8 cellular contexts compared by ENCODE assay signal in genomic region chr11:73047773-73048371, GRCh38.
DNase-seq lines count a peak whose midpoint lies in the region; ATAC-seq and TF ChIP-seq lines count a peak whose summit lies in the region.

No MANE protein-coding gene starts in this region.

- no peaks in the 10 kb centered on the region for H3K9me3 Mint-ChIP-seq in activated naive CD4-positive, alpha-beta T cell treated with anti-CD3 and anti-CD28 coated beads, Interleukin-2, amount 10 ng/mL, durations not matched to agents 7 days and 5 days
- H3K9me3 Mint-ChIP-seq in activated CD8-positive, alpha-beta T cell treated with anti-CD3 and anti-CD28 coated beads for 36 hours, result no peaks in the 10 kb centered on the region
- H3K9me3 Mint-ChIP-seq in stimulated activated memory B cell treated with anti-CD40 and anti-IgM and Interleukin-4, amounts not matched to agents 10 μg/mL and 1 μg/mL and 100 μg/mL, for 72 hours, result no peaks in the 10 kb centered on the region
- H3K9me3 Mint-ChIP-seq in glutamatergic neuron (ENCODE audit: unreplicated experiment), result no peaks in the 10 kb centered on the region

- H3K4me1 Mint-ChIP-seq in activated naive CD4-positive, alpha-beta T cell treated with anti-CD3 and anti-CD28 coated beads, Interleukin-2, amount 10 ng/mL, durations not matched to agents 7 days and 5 days, result peaks cover 17% of the 10 kb centered on the region
- H3K4me1 Mint-ChIP-seq in activated CD8-positive, alpha-beta T cell treated with anti-CD3 and anti-CD28 coated beads for 36 hours (ENCODE audit: low read depth), result peaks cover 24% of the 10 kb centered on the region
- H3K4me1 Mint-ChIP-seq in stimulated activated memory B cell treated with anti-CD40 and anti-IgM and Interleukin-4, amounts not matched to agents 10 μg/mL and 1 μg/mL and 100 μg/mL, for 72 hours, result peaks cover 44% of the 10 kb centered on the region
- H3K4me1 Mint-ChIP-seq in glutamatergic neuron (ENCODE audit: low read depth, unreplicated experiment), result no peaks in the 10 kb centered on the region

- no peaks in the 10 kb centered on the region for H3K27me3 Mint-ChIP-seq in activated naive CD4-positive, alpha-beta T cell treated with anti-CD3 and anti-CD28 coated beads, Interleukin-2, amount 10 ng/mL, durations not matched to agents 7 days and 5 days
- H3K27me3 Mint-ChIP-seq in activated CD8-positive, alpha-beta T cell treated with anti-CD3 and anti-CD28 coated beads for 36 hours, result no peaks in the 10 kb centered on the region
- H3K27me3 Mint-ChIP-seq in stimulated activated memory B cell treated with anti-CD40 and anti-IgM and Interleukin-4, amounts not matched to agents 10 μg/mL and 1 μg/mL and 100 μg/mL, for 72 hours, result no peaks in the 10 kb centered on the region
- H3K27me3 Mint-ChIP-seq in glutamatergic neuron (ENCODE audit: unreplicated experiment), result no peaks in the 10 kb centered on the region

- CTCF ChIA-PET in activated naive CD4-positive, alpha-beta T cell treated with anti-CD3 and anti-CD28 coated beads, Interleukin-2, amount 10 ng/mL, durations not matched to agents 7 days and 5 days (lab: Charles Lee), result interaction anchor here (0.7 kb wide), 1 partner anchor 14 kb away, joined by 3 read pairs; no protein-coding TSS in a partner anchor
- CTCF ChIA-PET in activated CD8-positive, alpha-beta T cell treated with anti-CD3 and anti-CD28 coated beads for 36 hours (lab: Charles Lee), result interaction anchor here (1.1 to 1.6 kb wide), 4 partner anchors 12 to 236 kb away, joined by 3 to 5 read pairs (median 3); no protein-coding TSS in a partner anchor

- ATAC-seq in HG03135 (IDR thresholded peaks at IDR 0.05; ENCODE audit: unreplicated experiment), result peak; percentile 72
- no peak for ATAC-seq in activated CD8-positive, alpha-beta T cell treated with anti-CD3 and anti-CD28 coated beads for 36 hours
- ATAC-seq in stimulated activated memory B cell treated with anti-CD40 and anti-IgM and Interleukin-4, amounts not matched to agents 10 μg/mL and 1 μg/mL and 100 μg/mL, for 72 hours, result peak; percentile 92

- TF ChIP-seq CTCF in activated CD8-positive, alpha-beta T cell treated with anti-CD3 and anti-CD28 coated beads for 36 hours (IDR thresholded peaks at IDR 0.05), result no peak
- TF ChIP-seq CTCF in glutamatergic neuron (IDR thresholded peaks at IDR 0.05; ENCODE audit: partially characterized antibody, unreplicated experiment), result no peak

- H3K36me3 Mint-ChIP-seq in activated naive CD4-positive, alpha-beta T cell treated with anti-CD3 and anti-CD28 coated beads, Interleukin-2, amount 10 ng/mL, durations not matched to agents 7 days and 5 days, result peaks cover 8% of the 10 kb centered on the region
- no peaks in the 10 kb centered on the region for H3K36me3 Mint-ChIP-seq in activated CD8-positive, alpha-beta T cell treated with anti-CD3 and anti-CD28 coated beads for 36 hours (ENCODE audit: low read depth)
- peaks cover 7% of the 10 kb centered on the region for H3K36me3 Mint-ChIP-seq in stimulated activated memory B cell treated with anti-CD40 and anti-IgM and Interleukin-4, amounts not matched to agents 10 μg/mL and 1 μg/mL and 100 μg/mL, for 72 hours
- no peaks in the 10 kb centered on the region for H3K36me3 Mint-ChIP-seq in glutamatergic neuron (ENCODE audit: unreplicated experiment)

- peak overlapping the region; percentile 68 for H3K27ac Mint-ChIP-seq in activated naive CD4-positive, alpha-beta T cell treated with anti-CD3 and anti-CD28 coated beads, Interleukin-2, amount 10 ng/mL, durations not matched to agents 7 days and 5 days
- peak overlapping the region; percentile 26 for H3K27ac Mint-ChIP-seq in activated CD8-positive, alpha-beta T cell treated with anti-CD3 and anti-CD28 coated beads for 36 hours
- H3K27ac Mint-ChIP-seq in stimulated activated memory B cell treated with anti-CD40 and anti-IgM and Interleukin-4, amounts not matched to agents 10 μg/mL and 1 μg/mL and 100 μg/mL, for 72 hours, result peak overlapping the region; percentile 94
- H3K27ac Mint-ChIP-seq in glutamatergic neuron (ENCODE audit: unreplicated experiment), result no peak overlapping the region

- POLR2A ChIA-PET in activated CD8-positive, alpha-beta T cell treated with anti-CD3 and anti-CD28 coated beads for 36 hours (lab: Charles Lee), result interaction anchor here (0.6 kb wide), 1 partner anchor 38 kb away, joined by 4 read pairs; no protein-coding TSS in a partner anchor

- no peak for DNase-seq in activated naive CD4-positive, alpha-beta T cell treated with anti-CD3 and anti-CD28 coated beads, Interleukin-2, amount 10 ng/mL, durations not matched to agents 7 days and 5 days
- DNase-seq in activated naive CD4-positive, alpha-beta T cell treated with Interleukin-2 at 50 U/mL for 16 hours, result no peak
- no peak for DNase-seq in activated CD8-positive, alpha-beta T cell treated with anti-CD3 and anti-CD28 coated beads for 36 hours
- no peak for DNase-seq in H4 (ENCODE audit: low spot score)
- DNase-seq in glutamatergic neuron, result no peak
- no peak for DNase-seq in NCI-H1417 treated with DMSO at 0.1 percent for 48 hours (lab: John Stamatoyannopoulos, UW)

- H3K4me3 Mint-ChIP-seq in activated naive CD4-positive, alpha-beta T cell treated with anti-CD3 and anti-CD28 coated beads, Interleukin-2, amount 10 ng/mL, durations not matched to agents 7 days and 5 days, result peak overlapping the region; percentile 4
- H3K4me3 Mint-ChIP-seq in activated CD8-positive, alpha-beta T cell treated with anti-CD3 and anti-CD28 coated beads for 36 hours, result peak overlapping the region; percentile 35
- H3K4me3 Mint-ChIP-seq in stimulated activated memory B cell treated with anti-CD40 and anti-IgM and Interleukin-4, amounts not matched to agents 10 μg/mL and 1 μg/mL and 100 μg/mL, for 72 hours, result peak overlapping the region; percentile 32
- H3K4me3 Mint-ChIP-seq in glutamatergic neuron (ENCODE audit: unreplicated experiment), result no peak overlapping the region

- intact Hi-C loops in activated CD8-positive, alpha-beta T cell treated with anti-CD3 and anti-CD28 coated beads for 36 hours (cut with micrococcal nuclease), result no loop called here
